ENCODE assay signal across 17 cellular contexts in the genomic region with DNA sequence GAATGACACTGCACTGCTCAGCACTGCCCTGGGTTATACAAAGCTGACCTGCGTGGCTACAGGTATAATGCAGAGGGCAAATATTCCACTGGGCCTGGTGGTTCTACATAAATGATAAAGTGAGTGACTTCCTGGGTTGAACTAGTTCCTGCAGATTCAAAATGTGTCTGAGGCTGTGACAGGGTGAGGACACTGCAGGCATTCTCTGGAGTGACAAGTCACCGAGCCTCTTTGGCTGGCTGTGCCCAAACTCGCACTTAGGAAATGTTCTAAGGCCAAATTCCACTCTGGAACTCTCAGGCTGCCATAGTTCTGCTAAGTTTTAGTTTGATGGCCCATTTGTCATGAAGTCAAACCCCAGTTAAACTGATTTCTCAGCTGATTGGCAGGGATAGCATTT.
DNase-seq lines count a peak whose midpoint lies in the region; ATAC-seq and TF ChIP-seq lines count a peak whose summit lies in the region.
"Had no signal": no experiment of that assay in that cellular context is flagged by ENCODE, and none has a peak within 500 bp of the region (broad histone marks: within the 10 kb centered on the region; RNA-seq: fewer than 3 reads in every experiment).

No MANE protein-coding gene starts in this region.

- WGBS in right cardiac atrium = 73% methylated on average over 3 of the region's 3 CpGs
- 55 to 69% (median 61%) methylated on average over 3 of the region's 3 CpGs for WGBS in psoas muscle, 3 donors

- H3K27ac ChIP-seq in right cardiac atrium (ENCODE audit: low read length) (peak overlapping the region; percentile 51), psoas muscle (no peak overlapping the region)
- H3K27ac ChIP-seq: KMS-11 had no signal

- no peaks in the 10 kb centered on the region for H3K27me3 ChIP-seq in right cardiac atrium (ENCODE audit: control insufficient read depth, insufficient read depth)
- H3K27me3 ChIP-seq in psoas muscle (ENCODE audit: insufficient read depth in 3 of 3, low read length in 2 of 3) = no peaks in the 10 kb centered on the region

- no peaks in the 10 kb centered on the region for H3K4me1 ChIP-seq in right cardiac atrium (ENCODE audit: control insufficient read depth, insufficient read depth, low read length)
- peaks cover 13% of the 10 kb centered on the region for H3K4me1 ChIP-seq in psoas muscle

- DNase-seq in Right ventricle myocardium inferior (ENCODE audit: missing footprints) (no peak), cardiac septum (ENCODE audit: low spot score) (no peak), cerebellum (ENCODE audit: low spot score) (peak; percentile 45), right cardiac atrium (no peak), psoas muscle (no peak), dermis blood vessel endothelial cell (no peak), NOMO-1 treated with dmso at 0.1 percent for 144 hours (lab: John Stamatoyannopoulos, UW; ENCODE audit: unreplicated experiment) (no peak)
- DNase-seq: 8988T; CD8-positive, alpha-beta T cell; GDM1; IMR-90; NCI-H2029 treated with DMSO at 0.1 percent for 48 hours; NCI-H345; SHP77 had no signal

- peak; percentile 58 for ATAC-seq in Right ventricle myocardium inferior
- peak; percentile 61 to 84 for ATAC-seq in right cardiac atrium
- peak in 3 of 4 donors; percentile 62 to 65 (median 62) for ATAC-seq in psoas muscle
- no peak for ATAC-seq in HG03280 (IDR thresholded peaks at IDR 0.05; ENCODE audit: unreplicated experiment)
- ATAC-seq: CD8-positive, alpha-beta T cell; HCT116 had no signal

- H3K9me3 ChIP-seq in right cardiac atrium (ENCODE audit: control insufficient read depth, low read length) (no peaks in the 10 kb centered on the region), psoas muscle (no peaks in the 10 kb centered on the region)

- no peak for TF ChIP-seq CTCF in psoas muscle (IDR thresholded peaks at IDR 0.05)

- H3K4me3 ChIP-seq in right cardiac atrium (ENCODE audit: low read length) (no peak overlapping the region), psoas muscle (no peak overlapping the region)

- H3K36me3 ChIP-seq in psoas muscle (ENCODE audit: insufficient read depth in 1 of 2, low read depth in 1 of 2) = peaks cover 2 to 9% of the 10 kb centered on the region in 2 donors

- intact Hi-C loops in Right ventricle myocardium inferior (cut with DNase I) = no loop called here
- intact Hi-C loops in cardiac septum (cut with DNase I) = no loop called here
- intact Hi-C loops in right cardiac atrium (cut with DNase I) = no loop called here
- intact Hi-C loops in psoas muscle (cut with DNase I) = no loop called here
